Comparison of ENCODE assay signal across 1 cellular context in the genomic region with DNA sequence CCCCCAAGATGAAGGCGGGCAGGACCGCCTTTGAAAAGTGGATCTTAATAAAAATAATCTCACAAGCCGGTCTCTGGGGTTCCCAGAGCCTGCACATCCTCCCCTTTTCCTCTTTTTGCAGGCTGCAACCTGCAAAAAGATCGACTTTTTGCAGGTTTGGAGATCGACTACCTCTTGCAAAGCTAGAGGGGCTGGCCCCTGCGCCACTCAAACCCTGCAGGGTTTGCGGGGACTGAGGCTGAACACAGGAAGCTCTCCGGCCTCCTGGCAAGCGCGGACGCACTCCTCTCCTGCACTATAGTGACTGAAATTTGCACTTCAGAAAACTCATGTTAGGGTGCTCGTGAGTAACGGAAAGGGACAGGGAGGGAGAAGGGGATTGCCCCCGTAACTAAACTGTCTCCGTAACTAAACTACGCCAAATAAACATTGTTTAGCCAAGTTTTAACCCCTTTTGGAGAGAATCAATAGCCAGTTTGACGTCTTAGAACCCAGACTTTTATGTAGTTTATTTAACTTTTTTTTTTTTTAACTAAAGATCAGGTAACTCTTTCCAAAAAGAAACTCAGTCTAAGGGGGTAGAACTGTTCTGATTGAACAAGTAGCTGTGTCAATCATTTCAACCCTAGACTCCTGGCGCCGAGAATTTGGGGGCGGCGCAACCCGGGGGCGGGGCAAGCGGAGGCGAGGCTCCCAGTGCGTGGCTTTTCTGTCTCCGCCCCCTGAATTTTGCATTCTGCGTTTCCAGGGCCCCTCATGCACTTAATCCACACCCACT.
TF ChIP-seq lines count a peak whose summit lies in the region.

No MANE protein-coding gene starts in this region.

TF ChIP-seq in liver, 16 proteins besides CTCF, POLR2A, EP300 and RAD21 (continued from another document):
- TF ChIP-seq, protein P1, sequence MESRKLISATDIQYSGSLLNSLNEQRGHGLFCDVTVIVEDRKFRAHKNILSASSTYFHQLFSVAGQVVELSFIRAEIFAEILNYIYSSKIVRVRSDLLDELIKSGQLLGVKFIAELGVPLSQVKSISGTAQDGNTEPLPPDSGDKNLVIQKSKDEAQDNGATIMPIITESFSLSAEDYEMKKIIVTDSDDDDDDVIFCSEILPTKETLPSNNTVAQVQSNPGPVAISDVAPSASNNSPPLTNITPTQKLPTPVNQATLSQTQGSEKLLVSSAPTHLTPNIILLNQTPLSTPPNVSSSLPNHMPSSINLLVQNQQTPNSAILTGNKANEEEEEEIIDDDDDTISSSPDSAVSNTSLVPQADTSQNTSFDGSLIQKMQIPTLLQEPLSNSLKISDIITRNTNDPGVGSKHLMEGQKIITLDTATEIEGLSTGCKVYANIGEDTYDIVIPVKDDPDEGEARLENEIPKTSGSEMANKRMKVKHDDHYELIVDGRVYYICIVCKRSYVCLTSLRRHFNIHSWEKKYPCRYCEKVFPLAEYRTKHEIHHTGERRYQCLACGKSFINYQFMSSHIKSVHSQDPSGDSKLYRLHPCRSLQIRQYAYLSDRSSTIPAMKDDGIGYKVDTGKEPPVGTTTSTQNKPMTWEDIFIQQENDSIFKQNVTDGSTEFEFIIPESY (IDR thresholded peaks at IDR 0.05) = no peak
- no peak for TF ChIP-seq HNF4G (IDR thresholded peaks at IDR 0.05)
